8 cellular contexts compared by ENCODE assay signal in the genomic region with DNA sequence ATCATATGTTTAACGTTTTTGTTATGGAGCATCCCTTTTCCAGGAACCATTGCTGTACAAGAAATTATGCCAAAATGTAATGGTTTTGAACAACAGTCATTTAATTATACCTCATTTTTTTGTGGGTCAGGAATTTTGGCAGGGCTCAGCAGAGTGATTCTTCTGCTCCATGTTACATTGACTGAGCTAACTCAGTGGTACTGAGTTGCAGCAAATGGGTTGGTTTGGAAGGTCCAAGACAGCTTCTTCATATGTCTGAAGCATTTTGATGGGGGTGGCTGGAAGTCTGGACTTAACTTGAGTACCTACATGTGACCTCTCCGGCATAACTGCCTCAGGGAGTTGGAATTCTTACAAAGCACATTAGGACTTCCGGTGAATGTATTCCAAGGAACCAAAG.
"Had no signal": no experiment of that assay in that cellular context is flagged by ENCODE, and none has a peak within 500 bp of the region (broad histone marks: within the 10 kb centered on the region; RNA-seq: fewer than 3 reads in every experiment).

No MANE protein-coding gene starts in this region.

- H3K36me3 ChIP-seq: HAP-1 had no signal

- H3K9me3 ChIP-seq: HAP-1 had no signal

- FAIRE-seq: HTR-8/SVneo had no signal

- H3K27ac Mint-ChIP-seq: IgD-negative memory B cell had no signal

- ATAC-seq: HCT116 had no signal

- H3K27ac ChIP-seq: HL-60 had no signal

- H3K4me3 ChIP-seq: HAP-1 had no signal

- H3K4me1 ChIP-seq: HAP-1 had no signal

- DNase-seq: GOT3, H7, KG1 had no signal
